8 cellular contexts compared by ENCODE assay signal in genomic region chr6:150599199-150600002, GRCh38. TPM values are rescaled to one million over a fixed set of nuclear protein-coding genes. Genes with fewer than 3 reads are reported as not detected.
A peak's percentile ranks its signal among the peaks of the same experiment; 100 is the strongest.
DNase-seq lines count a peak whose midpoint lies in the region; ATAC-seq and TF ChIP-seq lines count a peak whose summit lies in the region.

PLEKHG1 (plus strand) TSS chr6:150599885; CDS start chr6:150733682, 133,797 bp downstream.

- intact Hi-C loops in testis (cut with DNase I; ENCODE audit: low total_unique reads), result no loop called here

- 15 to 21% methylated on average over 29 to 39 of the region's 53 CpGs for WGBS in testis, 2 donors

- no peaks in the 10 kb centered on the region for H3K9me3 Mint-ChIP-seq in nephron

- TF ChIP-seq CTCF in fibroblast of villous mesenchyme (IDR thresholded peaks at IDR 0.05; ENCODE audit: insufficient read depth, low read depth, low read length) (no peak), nephron (IDR thresholded peaks at IDR 0.05; ENCODE audit: unreplicated experiment in 3 of 3) (no peak), testis (IDR thresholded peaks at IDR 0.05) (no peak)

- H3K4me3 ChIP-seq in fibroblast of villous mesenchyme (ENCODE audit: low read depth, low read length), result peak within 1 kb of the TSS; percentile 61
- H3K4me3 ChIP-seq in testis, result peak within 1 kb of the TSS; percentile 69 to 81

- no peak for TF ChIP-seq POLR2A in testis (IDR thresholded peaks at IDR 0.05)

- H3K4me1 ChIP-seq in testis, result no peaks in the 10 kb centered on the region

- peaks cover 41% of the 10 kb centered on the region for H3K4me1 Mint-ChIP-seq in nephron

- H3K27ac ChIP-seq in testis, result peak within 1 kb of the TSS; percentile 81 to 82

- H3K36me3 Mint-ChIP-seq in nephron (ENCODE audit: low read depth), result no peaks in the 10 kb centered on the region

- no peaks in the 10 kb centered on the region for H3K9me3 ChIP-seq in testis

- no peaks in the 10 kb centered on the region for H3K36me3 ChIP-seq in testis (ENCODE audit: low read depth, missing control alignments)

- H3K27ac Mint-ChIP-seq in nephron, result peak within 1 kb of the TSS; percentile 93 to 99 (median 99)

- DNase-seq in AG08396 (ENCODE audit: low spot score) (peak; percentile 84), OCI-M1 (lab: John Stamatoyannopoulos, UW) (peak; percentile 74), fibroblast of villous mesenchyme (ENCODE audit: low read depth) (peak; percentile 42), testis (peak; percentile 65)
- peak; percentile 46 for DNase-seq in activated T-helper 9 cell treated with anti-CD3 and anti-CD28 coated beads, Interleukin-2, amount 50 U/mL, for 16 hours (ENCODE audit: low read depth)

- peaks cover 24% of the 10 kb centered on the region for H3K27me3 Mint-ChIP-seq in nephron (ENCODE audit: low read depth)

- ATAC-seq in GM18909 (IDR thresholded peaks at IDR 0.05; ENCODE audit: poor library complexity, unreplicated experiment) (peak; percentile 83), HG03108 (IDR thresholded peaks at IDR 0.05; ENCODE audit: unreplicated experiment) (peak; percentile 49)

- H3K27me3 ChIP-seq in testis, result no peaks in the 10 kb centered on the region

- H3K4me3 Mint-ChIP-seq in nephron, result peak within 1 kb of the TSS; percentile 97 to 99 (median 98)

RNA-seq across cellular contexts. Expression of gene PLEKHG1, which starts in this region (rescaled TPM):
- total RNA-seq in fibroblast of villous mesenchyme (1.7 and 4.5 TPM in 2 replicates), testis (100 to 1,000 TPM; 104 to 130 TPM)
- polyA plus RNA-seq in testis (ENCODE audit: insufficient read depth, low read depth, low replicate concordance), result 16.1 TPM

Comparison
In these comparisons a context has a peak if more than half of its experiments do, and no peak if none do; other contexts are left out.
1. Peak in every context shown above with its lines: DNase-seq, ATAC-seq, H3K4me3 ChIP-seq and H3K27ac ChIP-seq.
2. RNA of gene PLEKHG1 (total RNA-seq): 104 to 130 TPM in testis; 1.7 to 4.5 TPM in fibroblast of villous mesenchyme; every median in the first group is over 10 times any median in the second.